ENCODE assay signal across 14 cellular contexts in genomic region chr5:126454535-126454934, GRCh38.
"Had no signal": no experiment of that assay in that cellular context is flagged by ENCODE, and none has a peak within 500 bp of the region (broad histone marks: within the 10 kb centered on the region; RNA-seq: fewer than 3 reads in every experiment).

No MANE protein-coding gene starts in this region.

- DNase-seq: activated CD4-positive, alpha-beta T cell treated with anti-CD3 and anti-CD28 coated beads for 36 hours; activated CD4-positive, alpha-beta T cell treated with anti-CD3 and anti-CD28 coated beads, Interleukin-2, amount 50 U/mL, for 48 hours; activated effector memory CD4-positive, alpha-beta T cell treated with Interleukin-2 at 50 U/mL for 16 hours; activated naive CD4-positive, alpha-beta T cell treated with anti-CD3 and anti-CD28 coated beads, Interleukin-2, amount 10 ng/mL, durations not matched to agents 7 days and 5 days; activated T-cell treated with anti-CD3 and anti-CD28 coated beads, Interleukin-2, amount 50 U/mL, for 48 hours; naive thymus-derived CD4-positive, alpha-beta T cell; stimulated activated CD4-positive, alpha-beta T cell treated with anti-CD3 and anti-CD28 coated beads, Interleukin-2, amount 100 ng/mL, for 48 hours; stimulated activated naive CD4-positive, alpha-beta T cell; T1000 had no signal

- ATAC-seq: activated CD4-positive, alpha-beta T cell treated with anti-CD3 and anti-CD28 coated beads for 36 hours; body of pancreas; left lobe of liver; naive thymus-derived CD4-positive, alpha-beta T cell; WTC11 had no signal

- H3K27ac ChIP-seq: body of pancreas, prostate gland had no signal

- H3K4me3 ChIP-seq: body of pancreas, lung, prostate gland had no signal

- H3K36me3 ChIP-seq: prostate gland had no signal

- H3K27me3 ChIP-seq: body of pancreas had no signal

- H3K9me3 ChIP-seq: body of pancreas, prostate gland had no signal

- H3K4me1 ChIP-seq: body of pancreas had no signal
